1 cellular context compared by ENCODE assay signal in genomic region chr6:129637340-129638054, GRCh38.
TF ChIP-seq lines count a peak whose summit lies in the region.

No MANE protein-coding gene starts in this region.

TF ChIP-seq in HCT116, 20 proteins besides CTCF, POLR2A, EP300 and RAD21 (continued from another document):
- no peak for TF ChIP-seq REST (IDR thresholded peaks at IDR 0.05; ENCODE audit: low read depth)
- TF ChIP-seq ELF1 (IDR thresholded peaks at IDR 0.05; ENCODE audit: borderline replicate concordance, low read depth), result no peak
- no peak for TF ChIP-seq ZFX (IDR thresholded peaks at IDR 0.05)
- TF ChIP-seq JUND (IDR thresholded peaks at IDR 0.05), result no peak
- TF ChIP-seq FOSL1 (IDR thresholded peaks at IDR 0.05; ENCODE audit: low read depth), result no peak
- TF ChIP-seq POLR2AphosphoS5 (IDR thresholded peaks at IDR 0.05; ENCODE audit: low read depth, low read length), result no peak
- no peak for TF ChIP-seq YY1 (IDR thresholded peaks at IDR 0.05; ENCODE audit: extremely low read depth, insufficient replicate concordance, low read depth, low read length)
- no peak for TF ChIP-seq TCF7L2 (IDR thresholded peaks at IDR 0.05; ENCODE audit: borderline replicate concordance, extremely low read depth, insufficient read depth, insufficient read length)
- TF ChIP-seq CEBPB (IDR thresholded peaks at IDR 0.05; ENCODE audit: low read depth), result no peak
- TF ChIP-seq CBX3 (IDR thresholded peaks at IDR 0.05; ENCODE audit: low read depth), result no peak
- no peak for TF ChIP-seq ZNF274 (IDR thresholded peaks at IDR 0.05; ENCODE audit: low read depth, low read length)
- TF ChIP-seq, protein P1, sequence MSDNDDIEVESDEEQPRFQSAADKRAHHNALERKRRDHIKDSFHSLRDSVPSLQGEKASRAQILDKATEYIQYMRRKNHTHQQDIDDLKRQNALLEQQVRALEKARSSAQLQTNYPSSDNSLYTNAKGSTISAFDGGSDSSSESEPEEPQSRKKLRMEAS (IDR thresholded peaks at IDR 0.05), result no peak
- no peak for TF ChIP-seq SP1 (IDR thresholded peaks at IDR 0.05; ENCODE audit: low read depth)
- TF ChIP-seq EZH2 (IDR thresholded peaks at IDR 0.05), result no peak
- TF ChIP-seq SRF (IDR thresholded peaks at IDR 0.05; ENCODE audit: low read depth), result no peak
- TF ChIP-seq EGR1 (IDR thresholded peaks at IDR 0.05; ENCODE audit: low read depth), result no peak
